In genomic region chr4:112287258-112287873, GRCh38 we compare ENCODE assay signal across 8 cellular contexts. TPM values are rescaled to one million over a fixed set of nuclear protein-coding genes. Genes with fewer than 3 reads are reported as not detected.
DNase-seq lines count a peak whose midpoint lies in the region; ATAC-seq lines count a peak whose summit lies in the region.

No MANE protein-coding gene starts in this region.

- H3K36me3 ChIP-seq in CD8-positive, alpha-beta memory T cell (ENCODE audit: insufficient read depth, low read length) = no peaks in the 10 kb centered on the region
- no peaks in the 10 kb centered on the region for H3K36me3 ChIP-seq in MG63

- no peak for DNase-seq in CD8-positive, alpha-beta memory T cell
- no peak for DNase-seq in activated naive CD8-positive, alpha-beta T cell treated with anti-CD3 and anti-CD28 coated beads for 36 hours
- DNase-seq in NCI-H146 (lab: John Stamatoyannopoulos, UW) = no peak
- no peak for DNase-seq in cerebellar nuclear complex (lab: John Stamatoyannopoulos, UW)
- DNase-seq in MG63 = no peak
- DNase-seq in SKM-1 (lab: John Stamatoyannopoulos, UW; ENCODE audit: unreplicated experiment) = no peak

- H3K4me1 ChIP-seq in CD8-positive, alpha-beta memory T cell (ENCODE audit: insufficient read depth, low read length) = peaks cover 42% of the 10 kb centered on the region

- CTCF ChIA-PET in CD8-positive, alpha-beta memory T cell (lab: Charles Lee) = interaction anchor here (0.8 to 3.5 kb wide), 9 partner anchors 11 to 236 kb away, joined by 3 to 15 read pairs (median 5); no protein-coding TSS in a partner anchor

- H3K9me3 ChIP-seq in CD8-positive, alpha-beta memory T cell (ENCODE audit: low read length) = no peaks in the 10 kb centered on the region
- H3K9me3 ChIP-seq in MG63 = no peaks in the 10 kb centered on the region

- peaks cover 62 to 70% (median 63%) of the 10 kb centered on the region in 3 donors for H3K4me1 Mint-ChIP-seq in CD8-positive, alpha-beta memory T cell
- H3K4me1 Mint-ChIP-seq in activated naive CD8-positive, alpha-beta T cell treated with anti-CD3 and anti-CD28 coated beads for 36 hours = peaks cover 58% of the 10 kb centered on the region

- peaks cover 0 to 21% (median 1%) of the 10 kb centered on the region in 3 donors for H3K36me3 Mint-ChIP-seq in CD8-positive, alpha-beta memory T cell
- peaks cover 42% of the 10 kb centered on the region for H3K36me3 Mint-ChIP-seq in activated naive CD8-positive, alpha-beta T cell treated with anti-CD3 and anti-CD28 coated beads for 36 hours

- peaks cover 0 to 2% (median 0%) of the 10 kb centered on the region in 5 donors for H3K9me3 Mint-ChIP-seq in CD8-positive, alpha-beta memory T cell
- H3K9me3 Mint-ChIP-seq in activated naive CD8-positive, alpha-beta T cell treated with anti-CD3 and anti-CD28 coated beads for 36 hours = peaks cover 11% of the 10 kb centered on the region

- H3K27me3 Mint-ChIP-seq in CD8-positive, alpha-beta memory T cell = no peaks in the 10 kb centered on the region
- H3K27me3 Mint-ChIP-seq in activated naive CD8-positive, alpha-beta T cell treated with anti-CD3 and anti-CD28 coated beads for 36 hours = no peaks in the 10 kb centered on the region

- POLR2A ChIA-PET in CD8-positive, alpha-beta memory T cell (lab: Charles Lee) = interaction anchor here (0.7 to 2.4 kb wide), 3 partner anchors 14 to 55 kb away, joined by 3 to 12 read pairs (median 3); partner anchors contain the start of gene AP1AR

- ATAC-seq in GM19043 (IDR thresholded peaks at IDR 0.05; ENCODE audit: low read depth, unreplicated experiment) (peak; percentile 25), HG03159 (IDR thresholded peaks at IDR 0.05; ENCODE audit: unreplicated experiment) (peak; percentile 21)

- no peaks in the 10 kb centered on the region for H3K27me3 ChIP-seq in CD8-positive, alpha-beta memory T cell (ENCODE audit: insufficient read depth, low read length, poor library complexity, severe bottlenecking)
- no peaks in the 10 kb centered on the region for H3K27me3 ChIP-seq in MG63

- peak overlapping the region; percentile 27 for H3K4me3 ChIP-seq in CD8-positive, alpha-beta memory T cell (ENCODE audit: low read length)
- H3K4me3 ChIP-seq in MG63 = no peak overlapping the region

- H3K27ac ChIP-seq in CD8-positive, alpha-beta memory T cell (ENCODE audit: low read depth, low read length) = peak overlapping the region; percentile 44

- H3K4me3 Mint-ChIP-seq in CD8-positive, alpha-beta memory T cell = peak overlapping the region; percentile 82 to 98 (median 95)
- H3K4me3 Mint-ChIP-seq in activated naive CD8-positive, alpha-beta T cell treated with anti-CD3 and anti-CD28 coated beads for 36 hours = peak overlapping the region; percentile 73

- H3K27ac Mint-ChIP-seq in CD8-positive, alpha-beta memory T cell = peak overlapping the region; percentile 91 to 98 (median 97)
- H3K27ac Mint-ChIP-seq in activated naive CD8-positive, alpha-beta T cell treated with anti-CD3 and anti-CD28 coated beads for 36 hours = peak overlapping the region; percentile 90

RNA-seq across cellular contexts. Expression of gene TIFA, which starts 1.7 kb away (rescaled TPM):
- total RNA-seq in CD8-positive, alpha-beta memory T cell = 10 to 100 TPM; 33.6 to 34.7 TPM
- polyA plus RNA-seq in CD8-positive, alpha-beta memory T cell = 48.8 TPM
- total RNA-seq in activated naive CD8-positive, alpha-beta T cell treated with anti-CD3 and anti-CD28 coated beads for 36 hours = 10 to 100 TPM; 45.6 to 49.2 TPM
- 4.1 and 7.6 TPM in 2 replicates for total RNA-seq in MG63 (2014; rRNA removed; shearing (Covaris generic); ENCODE audit: low replicate concordance)

RNA-seq across cellular contexts. Expression of gene ALPK1, which starts 9.8 kb away (rescaled TPM):
- total RNA-seq in CD8-positive, alpha-beta memory T cell = 1 to 10 TPM; 2.5 to 3.1 TPM
- 1.1 TPM for polyA plus RNA-seq in CD8-positive, alpha-beta memory T cell
- total RNA-seq in activated naive CD8-positive, alpha-beta T cell treated with anti-CD3 and anti-CD28 coated beads for 36 hours = 10 to 100 TPM; 14.0 to 14.7 TPM
- total RNA-seq in MG63 (2014; rRNA removed; shearing (Covaris generic); ENCODE audit: low replicate concordance) = 2.1 and 8.8 TPM in 2 replicates

RNA-seq across cellular contexts. Expression of gene AP1AR, which starts 55.8 kb away (rescaled TPM):
- 10 to 100 TPM; 23.2 to 27.1 TPM for total RNA-seq in CD8-positive, alpha-beta memory T cell
- 27.5 TPM for polyA plus RNA-seq in CD8-positive, alpha-beta memory T cell
- 10 to 100 TPM; 19.1 to 22.4 TPM for total RNA-seq in activated naive CD8-positive, alpha-beta T cell treated with anti-CD3 and anti-CD28 coated beads for 36 hours
- total RNA-seq in MG63 (2014; rRNA removed; shearing (Covaris generic); ENCODE audit: low replicate concordance) = 17.5 and 23.9 TPM in 2 replicates
